ENCODE assay signal across 23 cellular contexts in the genomic region with DNA sequence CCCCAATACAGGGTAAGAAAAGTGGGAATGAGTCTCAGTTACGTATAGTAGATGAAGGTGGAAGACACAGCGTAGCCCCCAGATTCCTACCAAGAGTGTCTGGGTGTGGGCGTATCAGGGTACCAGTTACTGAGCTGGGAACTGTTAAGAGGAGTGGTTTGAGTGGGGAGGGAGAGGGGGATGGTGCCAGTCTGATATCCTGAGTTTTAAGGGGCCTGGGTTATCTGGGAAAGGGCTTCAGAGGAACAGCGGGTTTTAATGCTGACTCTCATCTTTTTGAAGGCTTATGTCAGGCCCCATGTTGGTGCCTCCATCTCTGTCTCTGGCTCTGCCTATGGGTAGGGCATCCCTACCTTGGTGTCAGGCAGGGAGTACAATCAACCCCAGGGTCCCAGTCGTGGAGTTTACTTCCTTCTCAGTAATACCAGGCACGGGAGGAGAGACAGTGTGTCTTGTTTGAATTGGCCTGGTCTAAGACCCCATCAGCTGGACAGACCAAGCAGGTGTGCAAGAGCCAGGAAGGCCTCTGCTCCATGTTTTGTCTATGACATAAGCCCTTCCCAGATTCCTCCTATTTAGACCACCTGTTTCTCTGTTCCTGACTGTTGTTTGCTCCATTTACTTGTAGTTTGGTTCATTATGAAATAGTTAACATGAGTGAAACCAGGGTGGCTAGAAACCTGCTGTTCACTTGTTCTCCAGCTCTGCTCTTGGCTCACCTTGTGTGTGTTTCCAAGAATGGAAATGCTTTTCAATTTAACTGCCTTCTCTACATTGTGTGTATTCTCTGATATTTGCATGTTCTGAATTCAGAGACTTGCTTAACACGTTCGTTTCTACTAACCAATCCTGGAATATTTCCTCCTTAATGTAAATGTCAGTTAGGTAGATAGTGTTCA.
DNase-seq lines count a peak whose midpoint lies in the region; ATAC-seq, FAIRE-seq and TF ChIP-seq lines count a peak whose summit lies in the region.
"Had no signal": no experiment of that assay in that cellular context is flagged by ENCODE, and none has a peak within 500 bp of the region (broad histone marks: within the 10 kb centered on the region; RNA-seq: fewer than 3 reads in every experiment).

No MANE protein-coding gene starts in this region.

- intact Hi-C loops in HepG2 (cut with micrococcal nuclease; ENCODE audit: unreplicated experiment) (no loop called here), right lobe of liver (cut with DNase I) (no loop called here), activated B cell treated with CpG ODN at 0.5 μM for 24 hours (cut with micrococcal nuclease) (no loop called here), uterus (cut with DNase I; ENCODE audit: low total_unique reads) (no loop called here), spleen (cut with DNase I; ENCODE audit: low total_unique reads) (no loop called here)

- in situ Hi-C loops in HepG2 (cut with HindIII; ENCODE audit: extremely low pct_ligation_motif_present, low pct_unique_long_range_greater_than_20kb): no loop called here

- no peak for TF ChIP-seq POLR2A in HepG2 (IDR thresholded peaks at IDR 0.05; ENCODE audit: insufficient read depth in 1 of 2, low read depth in 2 of 2, low read length in 2 of 2)
- TF ChIP-seq POLR2A in right lobe of liver (IDR thresholded peaks at IDR 0.05): no peak
- no peak for TF ChIP-seq POLR2A in uterus (IDR thresholded peaks at IDR 0.05)
- no peak for TF ChIP-seq POLR2A in spleen (IDR thresholded peaks at IDR 0.05)

- BruUV-seq in HepG2 (replicated peaks; lab: Mats Ljungman, UMichigan): no TSS peak

- DNase-seq in HepG2 (ENCODE audit: low spot score) (no peak), right lobe of liver (no peak), activated B cell treated with CpG ODN at 0.5 μM for 24 hours (peak; percentile 6), osteoblast (ENCODE audit: insufficient read length, low spot score, missing footprints) (peak; percentile 66), uterus (peak in 1 of 2 donors; percentile 14), spleen (no peak), NCI-H2029 (lab: John Stamatoyannopoulos, UW) (no peak)
- DNase-seq: CD4-positive, alpha-beta memory T cell; DND-41; GM23248; KG1; NCI-H1092; NCI-H1436; NCI-H187 treated with DMSO at 0.1 percent for 48 hours; NCI-H2227 treated with DMSO at 0.1 percent for 48 hours; NCI-H510A treated with DMSO at 0.1 percent for 48 hours; NCI-H82 had no signal

- H3K27me3 ChIP-seq in HepG2 (ENCODE audit: control insufficient read depth in 1 of 2, insufficient read depth in 2 of 2, low read length in 2 of 2): no peaks in the 10 kb centered on the region
- H3K27me3 ChIP-seq in right lobe of liver: no peaks in the 10 kb centered on the region
- H3K27me3 ChIP-seq in osteoblast (ENCODE audit: insufficient read depth, low read length): no peaks in the 10 kb centered on the region
- no peaks in the 10 kb centered on the region for H3K27me3 ChIP-seq in uterus
- H3K27me3 ChIP-seq in spleen (replicated peaks in 1 of 7): no peaks in the 10 kb centered on the region

- WGBS in HepG2 (ENCODE audit: low lambda C conversion rate): 94% methylated on average over 7 of the region's 8 CpGs
- 87% methylated on average over 5 of the region's 8 CpGs for WGBS in right lobe of liver (ENCODE audit: insufficient coverage, low coverage, low lambda C conversion rate, missing lambda C conversion rate)
- WGBS in spleen, 5 donors: 81 to 93% (median 86%) methylated on average over 8 of the region's 8 CpGs

- POLR2A ChIA-PET in HepG2 (lab: Yijun Ruan, JAX) (no interaction called here), activated B cell treated with CpG ODN at 0.5 μM for 24 hours (lab: Charles Lee) (no interaction called here)

- no peak for TF ChIP-seq EP300 in HepG2 (IDR thresholded peaks at IDR 0.05; ENCODE audit: low read depth in 2 of 2, low read length in 2 of 2)
- TF ChIP-seq EP300 in HepG2 (CRISPR knock-in tag; IDR thresholded peaks at IDR 0.05; ENCODE audit: borderline replicate concordance): no peak

- H2AFZ ChIP-seq in HepG2 (ENCODE audit: low read length) (no peak overlapping the region), osteoblast (ENCODE audit: low read length) (no peak overlapping the region)
- H2AFZ ChIP-seq: GM23248 had no signal

- H4K20me1 ChIP-seq in HepG2 (ENCODE audit: insufficient read depth, low read length) (no peaks in the 10 kb centered on the region), osteoblast (ENCODE audit: insufficient read depth, low read length) (no peaks in the 10 kb centered on the region)

- H3K36me3 ChIP-seq in HepG2 (replicated peaks in 1 of 2; ENCODE audit: control insufficient read depth in 1 of 2, insufficient read depth in 2 of 2, low read length in 2 of 2) (peaks cover 43 to 90% of the 10 kb centered on the region in 2 experiments), right lobe of liver (peaks cover 0 to 23% (median 8%) of the 10 kb centered on the region in 4 donors), osteoblast (ENCODE audit: insufficient read depth, low read length) (peaks cover 14% of the 10 kb centered on the region), uterus (no peaks in the 10 kb centered on the region), spleen (peaks cover 0 to 92% (median 32%) of the 10 kb centered on the region in 6 donors)

- no peak overlapping the region for H3K9ac ChIP-seq in HepG2 (ENCODE audit: insufficient read depth, low read depth, low read length)
- H3K9ac ChIP-seq: GM23248 had no signal

- CTCF ChIA-PET in HepG2 (lab: Yijun Ruan, JAX; ENCODE audit: low intra/inter-chr PET ratio, low total read pairs): no interaction called here
- CTCF ChIA-PET in activated B cell treated with CpG ODN at 0.5 μM for 24 hours (lab: Charles Lee): no interaction called here

- FAIRE-seq in HepG2 (lab: Jason Lieb, UNC): no peak
- FAIRE-seq: GM12891 had no signal

- H3K36me3 Mint-ChIP-seq in activated B cell treated with CpG ODN at 0.5 μM for 24 hours (ENCODE audit: low read depth): peaks cover 2% of the 10 kb centered on the region
- H3K36me3 Mint-ChIP-seq: CD4-positive, alpha-beta memory T cell had no signal

- H3K9me3 Mint-ChIP-seq in activated B cell treated with CpG ODN at 0.5 μM for 24 hours: peaks cover 8% of the 10 kb centered on the region

- H3K79me2 ChIP-seq in HepG2 (ENCODE audit: insufficient read depth, low read length) (no peaks in the 10 kb centered on the region), osteoblast (ENCODE audit: insufficient read depth, low read length) (peaks cover 2% of the 10 kb centered on the region)

- H3K27ac Mint-ChIP-seq in activated B cell treated with CpG ODN at 0.5 μM for 24 hours: no peak overlapping the region
- H3K27ac Mint-ChIP-seq: CD4-positive, alpha-beta memory T cell had no signal

- H3K4me1 ChIP-seq in HepG2 (ENCODE audit: insufficient read depth, low read length) (no peaks in the 10 kb centered on the region), right lobe of liver (peaks cover 0 to 22% (median 7%) of the 10 kb centered on the region in 4 donors), osteoblast (ENCODE audit: insufficient read depth, low read length) (no peaks in the 10 kb centered on the region), uterus (peaks cover 0 to 21% of the 10 kb centered on the region in 2 donors), spleen (peaks cover 5 to 42% (median 23%) of the 10 kb centered on the region in 6 donors)
- H3K4me1 ChIP-seq: Caco-2, HAP-1 had no signal

- ATAC-seq in HepG2 (no peak), right lobe of liver (no peak), activated B cell treated with CpG ODN at 0.5 μM for 24 hours (ENCODE audit: low read depth) (no peak), HG03439 (IDR thresholded peaks at IDR 0.05; ENCODE audit: unreplicated experiment) (no peak)
- ATAC-seq: Right ventricle myocardium inferior had no signal

- H3K9me3 ChIP-seq in HepG2 (ENCODE audit: low read length): no peaks in the 10 kb centered on the region
- no peaks in the 10 kb centered on the region for H3K9me3 ChIP-seq in right lobe of liver
- peaks cover 1% of the 10 kb centered on the region for H3K9me3 ChIP-seq in osteoblast (ENCODE audit: low read depth, low read length)
- no peaks in the 10 kb centered on the region for H3K9me3 ChIP-seq in uterus
- peaks cover 0 to 9% (median 0%) of the 10 kb centered on the region in 8 donors for H3K9me3 ChIP-seq in spleen
- H3K9me3 ChIP-seq: Caco-2, HAP-1 had no signal

- H3K27ac ChIP-seq in HepG2 (ENCODE audit: extremely low read length, insufficient read depth, low read length): no peak overlapping the region
- H3K27ac ChIP-seq in right lobe of liver: no peak overlapping the region
- H3K27ac ChIP-seq in osteoblast (ENCODE audit: low read depth, low read length): no peak overlapping the region
- peak overlapping the region; percentile 19 to 84 for H3K27ac ChIP-seq in uterus
- no peak overlapping the region for H3K27ac ChIP-seq in spleen
- H3K27ac ChIP-seq: GM23248, HL-60 had no signal

- no peak for TF ChIP-seq RAD21 in HepG2 (CRISPR knock-in tag; IDR thresholded peaks at IDR 0.05)

- TF ChIP-seq CTCF in HepG2 (CRISPR knock-in tag; IDR thresholded peaks at IDR 0.05) (no peak), right lobe of liver (IDR thresholded peaks at IDR 0.05) (no peak), activated B cell treated with CpG ODN at 0.5 μM for 24 hours (IDR thresholded peaks at IDR 0.05) (no peak), osteoblast (IDR thresholded peaks at IDR 0.05; ENCODE audit: extremely low read depth, low read depth, low read length) (no peak), uterus (IDR thresholded peaks at IDR 0.05) (no peak), spleen (IDR thresholded peaks at IDR 0.05 in 8 of 11, conservative IDR thresholded peaks at IDR 0.05 in 3 of 11) (no peak)

- H3K4me3 ChIP-seq in HepG2 (replicated peaks in 1 of 3; ENCODE audit: insufficient read depth in 1 of 3, low read depth in 2 of 3, low read length in 3 of 3) (no peak overlapping the region), right lobe of liver (no peak overlapping the region), osteoblast (ENCODE audit: insufficient read depth, low read length) (no peak overlapping the region), uterus (no peak overlapping the region), spleen (no peak overlapping the region)
- H3K4me3 ChIP-seq: GM23248, HAP-1 had no signal

- no peaks in the 10 kb centered on the region for H3K27me3 Mint-ChIP-seq in activated B cell treated with CpG ODN at 0.5 μM for 24 hours

- no peak overlapping the region for H3K4me3 Mint-ChIP-seq in activated B cell treated with CpG ODN at 0.5 μM for 24 hours
- H3K4me3 Mint-ChIP-seq: CD4-positive, alpha-beta memory T cell had no signal

- H3K4me1 Mint-ChIP-seq in activated B cell treated with CpG ODN at 0.5 μM for 24 hours: no peaks in the 10 kb centered on the region
- H3K4me1 Mint-ChIP-seq: CD4-positive, alpha-beta memory T cell had no signal

- H3K4me2 ChIP-seq in HepG2 (ENCODE audit: low read depth, low read length) (no peak overlapping the region), osteoblast (ENCODE audit: insufficient read depth, low read length) (no peak overlapping the region)

TF ChIP-seq in HepG2, 621 proteins besides CTCF, POLR2A, EP300 and RAD21 (continues in another document):
- TF ChIP-seq SKI (IDR thresholded peaks at IDR 0.05; ENCODE audit: partially characterized antibody) (no peak), ZNF747 (CRISPR knock-in tag; IDR thresholded peaks at IDR 0.05; ENCODE audit: borderline replicate concordance) (no peak)

Comparison
In these comparisons a context has a peak if more than half of its experiments do, and no peak if none do; other contexts are left out.
1. DNase-seq: peak in activated B cell treated with CpG ODN at 0.5 μM for 24 hours (single experiment) and osteoblast (single experiment); none in HepG2 (single experiment), right lobe of liver (0 of 3), spleen (single experiment) and NCI-H2029 (single experiment).
2. H3K27ac ChIP-seq: peak in uterus (2 of 2); none in HepG2 (single experiment), right lobe of liver (0 of 3), osteoblast (single experiment) and spleen (0 of 8).